In the genomic region with DNA sequence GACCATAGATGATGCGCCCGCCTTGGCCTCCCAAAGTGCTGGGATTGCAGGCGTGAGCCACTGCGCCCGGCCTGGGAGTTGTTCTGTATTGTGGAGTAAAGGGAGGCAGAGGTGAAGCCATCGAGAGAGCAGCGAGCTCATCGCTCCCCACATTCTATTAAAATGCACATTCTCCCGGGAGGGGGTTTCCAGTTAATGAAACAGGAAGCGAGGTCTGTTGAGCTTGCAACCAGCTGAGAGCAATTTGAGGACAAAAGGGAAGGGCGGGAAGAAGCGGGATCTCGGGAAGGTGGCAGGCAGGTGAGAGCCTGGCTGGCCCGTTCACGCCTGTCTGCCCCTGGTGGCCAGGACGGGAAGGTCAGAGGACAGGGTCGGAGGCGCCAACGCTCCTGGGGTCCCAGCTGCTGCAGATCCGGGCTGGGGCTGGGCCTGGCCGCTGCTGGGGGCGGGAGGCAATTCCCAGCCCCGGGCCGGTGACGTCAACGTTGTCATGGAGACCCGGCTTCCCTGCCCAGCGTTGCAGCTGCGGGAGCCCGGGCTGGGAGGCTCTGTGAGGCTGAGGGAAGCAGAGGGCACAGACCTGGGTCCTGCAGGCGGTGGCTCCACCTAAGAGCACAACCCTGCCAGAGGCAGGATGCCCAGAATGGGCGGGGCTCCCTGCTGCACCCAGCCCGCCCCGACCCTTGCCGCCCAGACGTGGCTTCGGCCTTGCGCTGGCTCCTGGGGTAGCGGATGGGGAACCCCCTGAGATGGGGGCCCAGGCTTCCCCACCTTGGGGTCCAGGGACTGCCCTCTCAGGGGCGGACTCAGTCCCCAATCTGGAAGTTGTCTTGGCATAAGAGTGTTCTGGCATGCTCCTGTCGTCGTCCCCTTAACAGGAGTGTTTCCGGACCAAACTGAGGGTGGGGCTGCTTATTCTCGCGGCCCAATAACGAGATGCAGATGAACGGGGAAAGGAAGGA, we compare ENCODE assay signal across 8 cellular contexts. TPM values are rescaled to one million over a fixed set of nuclear protein-coding genes. Genes with fewer than 3 reads are reported as not detected.
DNase-seq lines count a peak whose midpoint lies in the region; ATAC-seq, FAIRE-seq and TF ChIP-seq lines count a peak whose summit lies in the region.

No MANE protein-coding gene starts in this region.

- H3K9me3 ChIP-seq in keratinocyte (ENCODE audit: control insufficient read depth, low read depth, low read length): no peaks in the 10 kb centered on the region
- no peaks in the 10 kb centered on the region for H3K9me3 ChIP-seq in spleen

- peak; percentile 81 for ATAC-seq in HG02642 (IDR thresholded peaks at IDR 0.05; ENCODE audit: poor library complexity, unreplicated experiment)
- ATAC-seq in activated B cell treated with CpG ODN at 0.5 μM for 24 hours (ENCODE audit: low read depth): peak; percentile 95

- intact Hi-C loops in activated B cell treated with CpG ODN at 0.5 μM for 24 hours (cut with micrococcal nuclease) (loop anchor here (1.0 to 10.0 kb wide), 4 partner anchors 14 to 1186 kb away; a partner anchor contains a TSS), spleen (cut with DNase I; ENCODE audit: low total_unique reads) (no loop called here)

- H3K36me3 ChIP-seq in keratinocyte (ENCODE audit: control insufficient read depth in 2 of 2, extremely low read depth in 1 of 2, insufficient read depth in 2 of 2, low read length in 2 of 2) (no peaks in the 10 kb centered on the region), spleen (no peaks in the 10 kb centered on the region)

- H2AFZ ChIP-seq in keratinocyte (ENCODE audit: control insufficient read depth, low read length): peak overlapping the region; percentile 92

- TF ChIP-seq CTCF in GM12873 (IDR thresholded peaks at IDR 0.05; ENCODE audit: insufficient read depth, low read depth, low read length, missing control alignments): peak; percentile 89
- no peak for TF ChIP-seq CTCF in activated B cell treated with CpG ODN at 0.5 μM for 24 hours (IDR thresholded peaks at IDR 0.05)
- TF ChIP-seq CTCF in keratinocyte (optimal IDR thresholded peaks at IDR 0.05 in 1 of 3, IDR thresholded peaks at IDR 0.05 in 1 of 3, conservative IDR thresholded peaks at IDR 0.05 in 1 of 3; ENCODE audit: extremely low read depth in 1 of 3, insufficient read depth in 2 of 3, low read length in 3 of 3): peak; percentile 71 to 87 (median 75)
- TF ChIP-seq CTCF in spleen (IDR thresholded peaks at IDR 0.05 in 8 of 11, conservative IDR thresholded peaks at IDR 0.05 in 3 of 11): peak; percentile 51 to 81 (median 73)

- H3K27me3 Mint-ChIP-seq in activated B cell treated with CpG ODN at 0.5 μM for 24 hours: no peaks in the 10 kb centered on the region

- H3K9me3 Mint-ChIP-seq in activated B cell treated with CpG ODN at 0.5 μM for 24 hours: no peaks in the 10 kb centered on the region

- peak overlapping the region; percentile 20 for H3K27ac ChIP-seq in keratinocyte (ENCODE audit: control insufficient read depth, insufficient read depth, low read length)
- peak overlapping the region; percentile 77 to 85 (median 80) for H3K27ac ChIP-seq in spleen

- peak overlapping the region; percentile 58 for H3K9ac ChIP-seq in keratinocyte (ENCODE audit: control insufficient read depth, extremely low read depth, insufficient read depth, low read length)

- no peaks in the 10 kb centered on the region for H3K9me1 ChIP-seq in keratinocyte (ENCODE audit: control insufficient read depth, extremely low read depth, insufficient read depth, low read length)

- peak; percentile 41 for DNase-seq in NCI-H187 treated with DMSO at 0.1 percent for 48 hours (lab: John Stamatoyannopoulos, UW)
- DNase-seq in activated B cell treated with CpG ODN at 0.5 μM for 24 hours: peak; percentile 65
- peak; percentile 46 for DNase-seq in central memory CD4-positive, alpha-beta T cell
- no peak for DNase-seq in keratinocyte (ENCODE audit: low read depth, low spot score)
- peak; percentile 92 for DNase-seq in spleen
- no peak for DNase-seq in UCSD-AML1 (lab: John Stamatoyannopoulos, UW; ENCODE audit: unreplicated experiment)

- peak overlapping the region; percentile 85 for H3K4me3 Mint-ChIP-seq in activated B cell treated with CpG ODN at 0.5 μM for 24 hours

- no peaks in the 10 kb centered on the region for H3K79me2 ChIP-seq in keratinocyte (ENCODE audit: control insufficient read depth, insufficient read depth, low read length)

- dilution Hi-C loops in keratinocyte (cut with MboI; ENCODE audit: extremely low pct_ligation_motif_present, low sequenced_read_pairs): no loop called here

- TF ChIP-seq POLR2A in spleen (IDR thresholded peaks at IDR 0.05): no peak

- H3K4me1 ChIP-seq in keratinocyte (ENCODE audit: control insufficient read depth, extremely low read depth, insufficient read depth, low read length) (peaks cover 10% of the 10 kb centered on the region), spleen (peaks cover 6 to 24% (median 18%) of the 10 kb centered on the region in 6 donors)

- no peaks in the 10 kb centered on the region for H3K36me3 Mint-ChIP-seq in activated B cell treated with CpG ODN at 0.5 μM for 24 hours (ENCODE audit: low read depth)

- WGBS in spleen, 5 donors: 8 to 14% (median 9%) methylated on average over 31 to 47 of the region's 47 CpGs

- H3K4me2 ChIP-seq in keratinocyte (ENCODE audit: control insufficient read depth, extremely low read depth, insufficient read depth, low read depth, low read length): peak overlapping the region; percentile 79

- POLR2A ChIA-PET in activated B cell treated with CpG ODN at 0.5 μM for 24 hours (lab: Charles Lee): interaction anchor here (0.9 to 1.9 kb wide), 11 partner anchors 9 to 249 kb away, joined by 3 to 22 read pairs (median 5); no protein-coding TSS in a partner anchor

- no peak for FAIRE-seq in keratinocyte (lab: Jason Lieb, UNC)

- H3K27me3 ChIP-seq in keratinocyte (ENCODE audit: control insufficient read depth, extremely low read depth, insufficient read depth, low read length) (no peaks in the 10 kb centered on the region), spleen (replicated peaks in 1 of 7) (no peaks in the 10 kb centered on the region)

- peaks cover 31% of the 10 kb centered on the region for H3K4me1 Mint-ChIP-seq in activated B cell treated with CpG ODN at 0.5 μM for 24 hours

- CTCF ChIA-PET in activated B cell treated with CpG ODN at 0.5 μM for 24 hours (lab: Charles Lee): interaction anchor here (0.6 to 2.3 kb wide), 21 partner anchors 8 to 710 kb away, joined by 3 to 26 read pairs (median 4); no protein-coding TSS in a partner anchor

- H3K27ac Mint-ChIP-seq in activated B cell treated with CpG ODN at 0.5 μM for 24 hours: peak overlapping the region; percentile 86

- H4K20me1 ChIP-seq in keratinocyte (ENCODE audit: control insufficient read depth, extremely low read depth, insufficient read depth, low read length): no peaks in the 10 kb centered on the region

- H3K4me3 ChIP-seq in keratinocyte (ENCODE audit: control insufficient read depth in 2 of 3, extremely low read depth in 1 of 3, insufficient read depth in 2 of 3, low read depth in 1 of 3, low read length in 3 of 3): peak overlapping the region; percentile 14 to 51 (median 40)
- H3K4me3 ChIP-seq in spleen: peak overlapping the region; percentile 30 to 72 (median 36)

RNA-seq across cellular contexts. Expression of a gene that starts 48.7 kb away (rescaled TPM):
- total RNA-seq in activated B cell treated with CpG ODN at 0.5 μM for 24 hours: 449 and 525 TPM in 2 replicates
- polyA plus RNA-seq in keratinocyte: 1.8 to 3.6 TPM (median 3.5 TPM) in 3 replicates
- polyA plus RNA-seq in keratinocyte (2011; ENCODE audit: low read depth): 1.7 TPM
- polyA plus RNA-seq in keratinocyte (2011; cell fraction: cytosol; rRNA removed): 2.2 and 2.6 TPM in 2 replicates
- 10.0 and 10.1 TPM in 2 replicates for polyA plus RNA-seq in keratinocyte (2011; cell fraction: nucleus; rRNA removed)
- 1.2 and 1.7 TPM in 2 replicates for polyA plus RNA-seq in keratinocyte (2012; ENCODE audit: low replicate concordance)
- 9.6 to 19.6 TPM (median 12.7 TPM) in 3 replicates for polyA minus RNA-seq in keratinocyte
- polyA minus RNA-seq in keratinocyte (2011; cell fraction: cytosol; rRNA and poly(A)+ RNA removed): 7.1 TPM
- polyA minus RNA-seq in keratinocyte (2011; cell fraction: nucleus; rRNA and poly(A)+ RNA removed): 7.9 and 9.2 TPM in 2 replicates
- 100 to 1,000 TPM; 111 to 277 (median 161) TPM for total RNA-seq in spleen
- polyA plus RNA-seq in spleen: 10 to 100 TPM; 57.1 to 83.2 (median 61.9) TPM

Comparison
In these comparisons a context has a peak if more than half of its experiments do, and no peak if none do; other contexts are left out.
1. DNase-seq: peak in NCI-H187 treated with DMSO at 0.1 percent for 48 hours (single experiment), activated B cell treated with CpG ODN at 0.5 μM for 24 hours (single experiment), central memory CD4-positive, alpha-beta T cell (single experiment) and spleen (single experiment); none in keratinocyte (single experiment) and UCSD-AML1 (single experiment).